1 cellular context compared by ENCODE assay signal in genomic region chr17:54967621-54968258, GRCh38.
TF ChIP-seq lines count a peak whose summit lies in the region.

No MANE protein-coding gene starts in this region.

TF ChIP-seq in IMR-90, 13 proteins besides CTCF, POLR2A, EP300 and RAD21 (continued from another document):
- no peak for TF ChIP-seq USF2 (IDR thresholded peaks at IDR 0.05; ENCODE audit: low read depth, low read length)
